In the genomic region with DNA sequence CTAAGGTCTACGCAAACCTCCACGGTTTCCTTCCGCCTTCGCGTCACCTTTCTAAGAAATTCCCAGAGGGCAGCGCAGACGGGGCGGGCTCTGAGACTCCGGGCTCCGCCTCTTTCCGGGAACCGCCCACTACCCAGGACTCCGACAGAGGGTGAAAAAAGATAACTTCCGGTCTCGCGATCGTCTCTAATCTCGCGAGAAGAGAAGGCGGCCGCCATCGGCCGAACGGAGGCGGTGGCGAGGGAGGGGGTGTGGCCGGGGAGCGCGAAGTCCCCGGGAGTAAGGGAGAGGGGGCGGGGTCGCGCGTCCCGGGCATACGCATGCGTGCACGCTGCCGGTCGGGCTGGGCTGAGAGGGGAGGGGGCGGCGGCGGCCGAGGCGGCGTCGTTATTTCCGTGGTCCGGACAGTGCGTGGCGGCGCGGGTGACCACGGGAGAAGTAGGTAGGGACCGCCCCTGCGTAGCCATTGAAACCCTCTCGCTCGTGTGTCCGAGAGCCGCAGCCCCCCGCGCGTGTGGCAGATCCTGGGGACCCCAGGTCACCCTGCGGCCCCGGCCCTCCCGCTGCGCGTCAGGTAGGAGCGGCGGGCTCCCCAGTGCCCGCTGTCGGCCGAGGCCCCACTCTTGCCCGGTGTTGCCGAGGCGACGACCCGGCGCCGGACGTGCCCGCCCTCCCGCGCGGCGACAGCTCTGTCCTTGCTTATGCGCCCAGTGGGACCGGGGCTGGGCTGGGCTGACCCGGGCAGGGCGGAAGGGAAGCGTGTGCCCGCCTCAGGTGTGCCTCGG, we compare ENCODE assay signal across 1 cellular context.
TF ChIP-seq lines count a peak whose summit lies in the region.

A gene (plus strand): TSS at position 315 of the 785 bp plus-strand sequence. CDS start 1,014 bp downstream, outside the sequence.

TF ChIP-seq in H1, 55 proteins besides CTCF, POLR2A, EP300 and RAD21 (continued from another document):
- no peak for TF ChIP-seq TCF12 (IDR thresholded peaks at IDR 0.05; ENCODE audit: low read depth, low read length)
TF ChIP-seq in H1: peak in this region for 19.
